8 cellular contexts compared by ENCODE assay signal in the genomic region with DNA sequence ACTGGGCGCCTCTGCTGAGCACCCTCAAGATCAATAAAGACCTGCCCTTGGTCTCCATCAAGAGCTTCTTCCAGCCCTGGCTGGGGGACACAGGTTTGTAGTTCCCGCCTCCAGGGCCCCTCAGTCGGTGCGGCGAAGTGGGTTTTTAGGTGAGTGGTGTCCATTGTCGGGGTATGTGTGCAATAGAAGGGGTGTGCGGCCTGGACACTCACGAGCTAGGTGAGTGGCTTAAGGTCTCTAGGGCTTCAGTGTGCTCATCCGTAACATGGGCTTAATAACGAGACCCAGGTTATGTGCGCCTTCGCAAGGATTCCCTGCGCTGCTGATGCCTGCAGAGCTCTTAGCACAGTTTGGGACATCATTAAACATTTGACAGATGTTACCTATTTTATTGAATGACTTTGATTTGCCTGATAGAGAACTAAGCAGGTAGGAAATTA. TPM values are rescaled to one million over a fixed set of nuclear protein-coding genes. Genes with fewer than 3 reads are reported as not detected.
DNase-seq lines count a peak whose midpoint lies in the region; ATAC-seq and TF ChIP-seq lines count a peak whose summit lies in the region.

No MANE protein-coding gene starts in this region.

- intact Hi-C loops in CD14-positive monocyte (cut with micrococcal nuclease) (no loop called here), heart left ventricle (cut with DNase I) (loop anchor here in 1 of 10 donors (10.0 kb wide), 1 partner anchor 1062 kb away; a partner anchor contains a TSS), sigmoid colon (cut with DNase I) (loop anchor here (5.0 kb wide), 1 partner anchor 61 kb away; a partner anchor contains a TSS)

- TF ChIP-seq CTCF in CD14-positive monocyte (IDR thresholded peaks at IDR 0.05) (no peak), WERI-Rb-1 (IDR thresholded peaks at IDR 0.05; ENCODE audit: low read depth, low read length) (no peak), heart left ventricle (IDR thresholded peaks at IDR 0.05) (no peak), sigmoid colon (IDR thresholded peaks at IDR 0.05) (no peak)

- no peak for TF ChIP-seq POLR2A in heart left ventricle (IDR thresholded peaks at IDR 0.05)
- no peak for TF ChIP-seq POLR2A in sigmoid colon (IDR thresholded peaks at IDR 0.05)

- 11 to 16% (median 13%) methylated on average over 12 to 13 of the region's 13 CpGs for WGBS in heart left ventricle, 4 donors
- 2 to 8% methylated on average over 13 of the region's 13 CpGs for WGBS in sigmoid colon, 2 donors

- H3K4me1 ChIP-seq in heart left ventricle (peaks cover 0 to 20% (median 2%) of the 10 kb centered on the region in 12 donors), sigmoid colon (peaks cover 0 to 8% (median 7%) of the 10 kb centered on the region in 4 donors)

- ATAC-seq in GM19324 (IDR thresholded peaks at IDR 0.05; ENCODE audit: low FRiP score, unreplicated experiment) (peak; percentile 15), HG03457 (IDR thresholded peaks at IDR 0.05; ENCODE audit: unreplicated experiment) (peak; percentile 10), heart left ventricle (peak in 1 of 4 donors; percentile 3)

- H3K4me3 ChIP-seq in WERI-Rb-1 (ENCODE audit: low read depth, low read length) (peak overlapping the region; percentile 82), heart left ventricle (peak overlapping the region; percentile 65 to 97 (median 76)), sigmoid colon (peak overlapping the region; percentile 67 to 89 (median 74))

- DNase-seq in CD14-positive monocyte (ENCODE audit: low spot score) (no peak), WERI-Rb-1 (peak; percentile 36), heart left ventricle (no peak), sigmoid colon (peak; percentile 67), GM19240 (ENCODE audit: insufficient read length, low spot score) (no peak)
- DNase-seq in stimulated activated CD4-positive, alpha-beta T cell treated with anti-CD3 and anti-CD28 coated beads, Interleukin-2, amount 100 ng/mL, for 24 hours = no peak

- H3K27ac ChIP-seq in WERI-Rb-1 (peak overlapping the region; percentile 97), heart left ventricle (peak overlapping the region in 10 of 12 donors; percentile 31 to 89 (median 66)), sigmoid colon (peak overlapping the region; percentile 80 to 90 (median 83))

- no peaks in the 10 kb centered on the region for H3K27me3 ChIP-seq in WERI-Rb-1 (ENCODE audit: insufficient read depth, low read depth, severe bottlenecking)
- no peaks in the 10 kb centered on the region for H3K27me3 ChIP-seq in heart left ventricle
- no peaks in the 10 kb centered on the region for H3K27me3 ChIP-seq in sigmoid colon

- peaks cover 30% of the 10 kb centered on the region for H3K4me1 Mint-ChIP-seq in CD14-positive monocyte

- H3K36me3 ChIP-seq in WERI-Rb-1 = peaks cover 41% of the 10 kb centered on the region
- peaks cover 0 to 17% (median 7%) of the 10 kb centered on the region in 9 donors for H3K36me3 ChIP-seq in heart left ventricle
- H3K36me3 ChIP-seq in sigmoid colon = peaks cover 0 to 11% (median 0%) of the 10 kb centered on the region in 4 donors

- H3K27me3 Mint-ChIP-seq in CD14-positive monocyte (ENCODE audit: low read depth in 3 of 3) = peaks cover 0 to 2% (median 0%) of the 10 kb centered on the region in 3 donors

- H3K27ac Mint-ChIP-seq in CD14-positive monocyte = peak overlapping the region in 4 of 7 donors; percentile 8 to 88 (median 71)

- no peak for TF ChIP-seq EP300 in sigmoid colon (IDR thresholded peaks at IDR 0.05)

- H3K9me3 ChIP-seq in WERI-Rb-1 (ENCODE audit: severe bottlenecking) (no peaks in the 10 kb centered on the region), heart left ventricle (no peaks in the 10 kb centered on the region), sigmoid colon (no peaks in the 10 kb centered on the region)

- peaks cover 0 to 2% (median 0%) of the 10 kb centered on the region in 7 donors for H3K9me3 Mint-ChIP-seq in CD14-positive monocyte

- peak overlapping the region; percentile 95 to 99 for H3K4me3 Mint-ChIP-seq in CD14-positive monocyte

- peaks cover 8 to 15% of the 10 kb centered on the region in 2 donors for H3K36me3 Mint-ChIP-seq in CD14-positive monocyte

RNA-seq across cellular contexts. Expression of a gene that starts 0.7 kb away (rescaled TPM):
- polyA plus RNA-seq in CD14-positive monocyte (1 to 10 TPM; 2.5 to 3.3 TPM), heart left ventricle (1 to 10 TPM; 1.1 to 3.3 TPM), sigmoid colon (1 to 10 TPM; 2.4 to 9.0 (median 2.5) TPM)
- total RNA-seq in heart left ventricle (1 to 10 TPM; 1.9 to 8.2 (median 3.4) TPM), sigmoid colon (10 to 100 TPM in 3 of 4 donors, 1 to 10 TPM in 1; 8.9 to 14.0 (median 12.3) TPM)

Comparison
In these comparisons a context has a peak if more than half of its experiments do, and no peak if none do; other contexts are left out.
1. DNase-seq: peak in WERI-Rb-1 (single experiment) and sigmoid colon (single experiment); none in CD14-positive monocyte (single experiment), heart left ventricle (0 of 5), GM19240 (single experiment) and stimulated activated CD4-positive, alpha-beta T cell treated with anti-CD3 and anti-CD28 coated beads, Interleukin-2, amount 100 ng/mL, for 24 hours (0 of 2).
2. Peak in every context shown above with its lines, with median percentiles within 50 percentile points of each other: H3K27ac ChIP-seq and H3K4me3 ChIP-seq.